Comparison of ENCODE assay signal across 2 cellular contexts in genomic region chr20:50390685-50391443, GRCh38.
TF ChIP-seq lines count a peak whose summit lies in the region.

No MANE protein-coding gene starts in this region.

TF ChIP-seq in K562, 482 proteins besides CTCF, POLR2A, EP300 and RAD21 (continued from another document):
- TF ChIP-seq, protein P1, sequence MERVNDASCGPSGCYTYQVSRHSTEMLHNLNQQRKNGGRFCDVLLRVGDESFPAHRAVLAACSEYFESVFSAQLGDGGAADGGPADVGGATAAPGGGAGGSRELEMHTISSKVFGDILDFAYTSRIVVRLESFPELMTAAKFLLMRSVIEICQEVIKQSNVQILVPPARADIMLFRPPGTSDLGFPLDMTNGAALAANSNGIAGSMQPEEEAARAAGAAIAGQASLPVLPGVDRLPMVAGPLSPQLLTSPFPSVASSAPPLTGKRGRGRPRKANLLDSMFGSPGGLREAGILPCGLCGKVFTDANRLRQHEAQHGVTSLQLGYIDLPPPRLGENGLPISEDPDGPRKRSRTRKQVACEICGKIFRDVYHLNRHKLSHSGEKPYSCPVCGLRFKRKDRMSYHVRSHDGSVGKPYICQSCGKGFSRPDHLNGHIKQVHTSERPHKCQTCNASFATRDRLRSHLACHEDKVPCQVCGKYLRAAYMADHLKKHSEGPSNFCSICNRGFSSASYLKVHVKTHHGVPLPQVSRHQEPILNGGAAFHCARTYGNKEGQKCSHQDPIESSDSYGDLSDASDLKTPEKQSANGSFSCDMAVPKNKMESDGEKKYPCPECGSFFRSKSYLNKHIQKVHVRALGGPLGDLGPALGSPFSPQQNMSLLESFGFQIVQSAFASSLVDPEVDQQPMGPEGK (CRISPR knock-in tag; IDR thresholded peaks at IDR 0.05; ENCODE audit: borderline replicate concordance): no peak
- no peak for TF ChIP-seq PURB (CRISPR knock-in tag; IDR thresholded peaks at IDR 0.05; ENCODE audit: low read depth)

TF ChIP-seq in HepG2, 621 proteins besides CTCF, POLR2A, EP300 and RAD21 (continued from another document and continues in another):
- no peak for TF ChIP-seq ZNF275 (CRISPR knock-in tag; IDR thresholded peaks at IDR 0.05; ENCODE audit: borderline replicate concordance)
- TF ChIP-seq ZNF629 (CRISPR knock-in tag; conservative IDR thresholded peaks at IDR 0.05): no peak
- TF ChIP-seq REST (IDR thresholded peaks at IDR 0.05; ENCODE audit: borderline replicate concordance in 1 of 2, low read depth in 1 of 2, low read length in 2 of 2): no peak
- TF ChIP-seq, protein P2, sequence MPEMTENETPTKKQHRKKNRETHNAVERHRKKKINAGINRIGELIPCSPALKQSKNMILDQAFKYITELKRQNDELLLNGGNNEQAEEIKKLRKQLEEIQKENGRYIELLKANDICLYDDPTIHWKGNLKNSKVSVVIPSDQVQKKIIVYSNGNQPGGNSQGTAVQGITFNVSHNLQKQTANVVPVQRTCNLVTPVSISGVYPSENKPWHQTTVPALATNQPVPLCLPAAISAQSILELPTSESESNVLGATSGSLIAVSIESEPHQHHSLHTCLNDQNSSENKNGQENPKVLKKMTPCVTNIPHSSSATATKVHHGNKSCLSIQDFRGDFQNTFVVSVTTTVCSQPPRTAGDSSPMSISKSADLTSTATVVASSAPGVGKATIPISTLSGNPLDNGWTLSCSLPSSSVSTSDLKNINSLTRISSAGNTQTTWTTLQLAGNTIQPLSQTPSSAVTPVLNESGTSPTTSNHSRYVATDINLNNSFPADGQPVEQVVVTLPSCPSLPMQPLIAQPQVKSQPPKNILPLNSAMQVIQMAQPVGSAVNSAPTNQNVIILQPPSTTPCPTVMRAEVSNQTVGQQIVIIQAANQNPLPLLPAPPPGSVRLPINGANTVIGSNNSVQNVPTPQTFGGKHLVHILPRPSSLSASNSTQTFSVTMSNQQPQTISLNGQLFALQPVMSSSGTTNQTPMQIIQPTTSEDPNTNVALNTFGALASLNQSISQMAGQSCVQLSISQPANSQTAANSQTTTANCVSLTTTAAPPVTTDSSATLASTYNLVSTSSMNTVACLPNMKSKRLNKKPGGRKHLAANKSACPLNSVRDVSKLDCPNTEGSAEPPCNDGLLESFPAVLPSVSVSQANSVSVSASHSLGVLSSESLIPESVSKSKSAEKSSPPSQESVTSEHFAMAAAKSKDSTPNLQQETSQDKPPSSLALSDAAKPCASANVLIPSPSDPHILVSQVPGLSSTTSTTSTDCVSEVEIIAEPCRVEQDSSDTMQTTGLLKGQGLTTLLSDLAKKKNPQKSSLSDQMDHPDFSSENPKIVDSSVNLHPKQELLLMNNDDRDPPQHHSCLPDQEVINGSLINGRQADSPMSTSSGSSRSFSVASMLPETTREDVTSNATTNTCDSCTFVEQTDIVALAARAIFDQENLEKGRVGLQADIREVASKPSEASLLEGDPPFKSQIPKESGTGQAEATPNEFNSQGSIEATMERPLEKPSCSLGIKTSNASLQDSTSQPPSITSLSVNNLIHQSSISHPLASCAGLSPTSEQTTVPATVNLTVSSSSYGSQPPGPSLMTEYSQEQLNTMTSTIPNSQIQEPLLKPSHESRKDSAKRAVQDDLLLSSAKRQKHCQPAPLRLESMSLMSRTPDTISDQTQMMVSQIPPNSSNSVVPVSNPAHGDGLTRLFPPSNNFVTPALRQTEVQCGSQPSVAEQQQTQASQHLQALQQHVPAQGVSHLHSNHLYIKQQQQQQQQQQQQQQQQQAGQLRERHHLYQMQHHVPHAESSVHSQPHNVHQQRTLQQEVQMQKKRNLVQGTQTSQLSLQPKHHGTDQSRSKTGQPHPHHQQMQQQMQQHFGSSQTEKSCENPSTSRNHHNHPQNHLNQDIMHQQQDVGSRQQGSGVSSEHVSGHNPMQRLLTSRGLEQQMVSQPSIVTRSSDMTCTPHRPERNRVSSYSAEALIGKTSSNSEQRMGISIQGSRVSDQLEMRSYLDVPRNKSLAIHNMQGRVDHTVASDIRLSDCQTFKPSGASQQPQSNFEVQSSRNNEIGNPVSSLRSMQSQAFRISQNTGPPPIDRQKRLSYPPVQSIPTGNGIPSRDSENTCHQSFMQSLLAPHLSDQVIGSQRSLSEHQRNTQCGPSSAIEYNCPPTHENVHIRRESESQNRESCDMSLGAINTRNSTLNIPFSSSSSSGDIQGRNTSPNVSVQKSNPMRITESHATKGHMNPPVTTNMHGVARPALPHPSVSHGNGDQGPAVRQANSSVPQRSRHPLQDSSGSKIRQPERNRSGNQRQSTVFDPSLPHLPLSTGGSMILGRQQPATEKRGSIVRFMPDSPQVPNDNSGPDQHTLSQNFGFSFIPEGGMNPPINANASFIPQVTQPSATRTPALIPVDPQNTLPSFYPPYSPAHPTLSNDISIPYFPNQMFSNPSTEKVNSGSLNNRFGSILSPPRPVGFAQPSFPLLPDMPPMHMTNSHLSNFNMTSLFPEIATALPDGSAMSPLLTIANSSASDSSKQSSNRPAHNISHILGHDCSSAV (CRISPR knock-in tag; IDR thresholded peaks at IDR 0.05; ENCODE audit: borderline replicate concordance): no peak
- TF ChIP-seq HNF1B (CRISPR knock-in tag; IDR thresholded peaks at IDR 0.05): no peak
- TF ChIP-seq, protein P3, sequence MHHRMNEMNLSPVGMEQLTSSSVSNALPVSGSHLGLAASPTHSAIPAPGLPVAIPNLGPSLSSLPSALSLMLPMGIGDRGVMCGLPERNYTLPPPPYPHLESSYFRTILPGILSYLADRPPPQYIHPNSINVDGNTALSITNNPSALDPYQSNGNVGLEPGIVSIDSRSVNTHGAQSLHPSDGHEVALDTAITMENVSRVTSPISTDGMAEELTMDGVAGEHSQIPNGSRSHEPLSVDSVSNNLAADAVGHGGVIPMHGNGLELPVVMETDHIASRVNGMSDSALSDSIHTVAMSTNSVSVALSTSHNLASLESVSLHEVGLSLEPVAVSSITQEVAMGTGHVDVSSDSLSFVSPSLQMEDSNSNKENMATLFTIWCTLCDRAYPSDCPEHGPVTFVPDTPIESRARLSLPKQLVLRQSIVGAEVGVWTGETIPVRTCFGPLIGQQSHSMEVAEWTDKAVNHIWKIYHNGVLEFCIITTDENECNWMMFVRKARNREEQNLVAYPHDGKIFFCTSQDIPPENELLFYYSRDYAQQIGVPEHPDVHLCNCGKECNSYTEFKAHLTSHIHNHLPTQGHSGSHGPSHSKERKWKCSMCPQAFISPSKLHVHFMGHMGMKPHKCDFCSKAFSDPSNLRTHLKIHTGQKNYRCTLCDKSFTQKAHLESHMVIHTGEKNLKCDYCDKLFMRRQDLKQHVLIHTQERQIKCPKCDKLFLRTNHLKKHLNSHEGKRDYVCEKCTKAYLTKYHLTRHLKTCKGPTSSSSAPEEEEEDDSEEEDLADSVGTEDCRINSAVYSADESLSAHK (CRISPR knock-in tag; IDR thresholded peaks at IDR 0.05; ENCODE audit: borderline replicate concordance): no peak
- 0 out of 2 replicates have a peak, but pooled peaks have one; percentile 12 for TF ChIP-seq KDM2A (CRISPR knock-in tag; IDR thresholded peaks at IDR 0.05; ENCODE audit: borderline replicate concordance, low read depth)
- TF ChIP-seq NONO (IDR thresholded peaks at IDR 0.05): no peak
- TF ChIP-seq NONO (CRISPR knock-in tag; conservative IDR thresholded peaks at IDR 0.05): no peak
- TF ChIP-seq SMYD3 (CRISPR knock-in tag; IDR thresholded peaks at IDR 0.05): 0 out of 2 replicates have a peak, but pooled peaks have one; percentile 1
- TF ChIP-seq ZNF691 (CRISPR knock-in tag; IDR thresholded peaks at IDR 0.05; ENCODE audit: borderline replicate concordance, low read depth): peak; percentile 41; the same call in 1 of the 2 replicates
- peak; percentile 74; the same call in 1 of the 2 replicates for TF ChIP-seq ZNF296 (CRISPR knock-in tag; conservative IDR thresholded peaks at IDR 0.05)
- TF ChIP-seq HBP1 (CRISPR knock-in tag; IDR thresholded peaks at IDR 0.05; ENCODE audit: low read depth): no peak
- TF ChIP-seq JUND (CRISPR knock-in tag; IDR thresholded peaks at IDR 0.05): 0 out of 2 replicates have a peak, but pooled peaks have one; percentile 35
- TF ChIP-seq MBD4 (IDR thresholded peaks at IDR 0.05; ENCODE audit: borderline replicate concordance, low read length): no peak
- no peak for TF ChIP-seq SNAPC4 (CRISPR knock-in tag; IDR thresholded peaks at IDR 0.05)
